Comparison of ENCODE assay signal across 20 cellular contexts in genomic region chr14:30243805-30244204, GRCh38.
DNase-seq lines count a peak whose midpoint lies in the region; ATAC-seq, FAIRE-seq and TF ChIP-seq lines count a peak whose summit lies in the region.
"Had no signal": no experiment of that assay in that cellular context is flagged by ENCODE, and none has a peak within 500 bp of the region (broad histone marks: within the 10 kb centered on the region; RNA-seq: fewer than 3 reads in every experiment).

No MANE protein-coding gene starts in this region.

- no peak overlapping the region for H3K9ac ChIP-seq in astrocyte (ENCODE audit: low read length)

- no peak overlapping the region for H3K27ac Mint-ChIP-seq in astrocyte (ENCODE audit: unreplicated experiment)
- H3K27ac Mint-ChIP-seq: activated CD4-positive, alpha-beta T cell treated with anti-CD3 and anti-CD28 coated beads, Interleukin-2, amount 10 ng/mL, durations not matched to agents 24 days and 14 days; activated naive CD8-positive, alpha-beta T cell treated with anti-CD3 and anti-CD28 coated beads for 36 hours; IgD-negative memory B cell had no signal

- no peak overlapping the region for H2AFZ ChIP-seq in astrocyte (ENCODE audit: low read depth, low read length)

- TF ChIP-seq CTCF in astrocyte (IDR thresholded peaks at IDR 0.05; ENCODE audit: insufficient read depth, low read depth, low read length): no peak

- no peaks in the 10 kb centered on the region for H3K27me3 ChIP-seq in astrocyte (ENCODE audit: insufficient read depth, low read length)
- H3K27me3 ChIP-seq: SJSA1, thyroid gland had no signal

- no peak overlapping the region for H3K4me2 ChIP-seq in astrocyte (ENCODE audit: low read length)
- H3K4me2 ChIP-seq: A549 had no signal

- FAIRE-seq in astrocyte (lab: Jason Lieb, UNC): no peak
- FAIRE-seq: A549 had no signal

- ATAC-seq in HG02759 (IDR thresholded peaks at IDR 0.05; ENCODE audit: unreplicated experiment) (no peak), GM19463 (IDR thresholded peaks at IDR 0.05; ENCODE audit: unreplicated experiment) (no peak)
- ATAC-seq: A549 had no signal

- H3K9me3 Mint-ChIP-seq in astrocyte (ENCODE audit: unreplicated experiment): no peaks in the 10 kb centered on the region
- H3K9me3 Mint-ChIP-seq: activated CD4-positive, alpha-beta T cell treated with anti-CD3 and anti-CD28 coated beads, Interleukin-2, amount 10 ng/mL, durations not matched to agents 24 days and 14 days; activated naive CD8-positive, alpha-beta T cell treated with anti-CD3 and anti-CD28 coated beads for 36 hours; neural crest cell had no signal

- no peaks in the 10 kb centered on the region for H3K9me3 ChIP-seq in astrocyte (ENCODE audit: insufficient read depth, low read depth, low read length)
- H3K9me3 ChIP-seq: A549, SJSA1, thyroid gland had no signal

- no peak overlapping the region for H3K4me3 Mint-ChIP-seq in astrocyte (ENCODE audit: unreplicated experiment)
- H3K4me3 Mint-ChIP-seq: activated CD4-positive, alpha-beta T cell treated with anti-CD3 and anti-CD28 coated beads, Interleukin-2, amount 10 ng/mL, durations not matched to agents 24 days and 14 days; activated naive CD8-positive, alpha-beta T cell treated with anti-CD3 and anti-CD28 coated beads for 36 hours; neural crest cell had no signal

- H3K79me2 ChIP-seq in astrocyte (ENCODE audit: insufficient read depth, low read length): no peaks in the 10 kb centered on the region

- DNase-seq in A172 (ENCODE audit: low spot score) (peak; percentile 26), HCEC 1CT (peak; percentile 91), astrocyte (ENCODE audit: low read depth) (peak; percentile 47), fibroblast of the conjunctiva (ENCODE audit: low read depth) (peak; percentile 27), GF-D8 (lab: John Stamatoyannopoulos, UW) (no peak)
- DNase-seq in stimulated activated CD4-positive, alpha-beta T cell treated with anti-CD3 and anti-CD28 coated beads, Interleukin-4, amount 100 ng/mL, for 4 hours: no peak
- DNase-seq: activated CD4-positive, alpha-beta T cell treated with anti-CD3 and anti-CD28 coated beads, Interleukin-2, amount 10 ng/mL, durations not matched to agents 24 days and 14 days; activated naive CD8-positive, alpha-beta T cell treated with anti-CD3 and anti-CD28 coated beads for 36 hours; activated T-cell treated with anti-CD3 and anti-CD28 coated beads, Interleukin-2, amount 50 U/mL, for 1 hour; dermis blood vessel endothelial cell; mesendoderm; NCI-H1105; stimulated activated CD4-positive, alpha-beta T cell treated with anti-CD3 and anti-CD28 coated beads, Interleukin-2, amount 100 ng/mL, for 24 hours; thyroid gland had no signal

- H3K4me1 Mint-ChIP-seq in astrocyte (ENCODE audit: low read depth, unreplicated experiment): peaks cover 2% of the 10 kb centered on the region
- H3K4me1 Mint-ChIP-seq: activated CD4-positive, alpha-beta T cell treated with anti-CD3 and anti-CD28 coated beads, Interleukin-2, amount 10 ng/mL, durations not matched to agents 24 days and 14 days; activated naive CD8-positive, alpha-beta T cell treated with anti-CD3 and anti-CD28 coated beads for 36 hours; IgD-negative memory B cell had no signal

- peaks cover 3% of the 10 kb centered on the region for H3K4me1 ChIP-seq in astrocyte (ENCODE audit: insufficient read depth, low read length)
- H3K4me1 ChIP-seq: A549, SJSA1 had no signal

- H3K36me3 ChIP-seq in astrocyte (ENCODE audit: insufficient read depth, low read length): no peaks in the 10 kb centered on the region
- H3K36me3 ChIP-seq: SJSA1, thyroid gland had no signal

- H3K4me3 ChIP-seq in astrocyte (ENCODE audit: insufficient read depth, low read depth, low read length): no peak overlapping the region
- H3K4me3 ChIP-seq: A549, SJSA1, thyroid gland had no signal

- no peak overlapping the region for H3K27ac ChIP-seq in astrocyte (ENCODE audit: low read depth, low read length)
- H3K27ac ChIP-seq: A549, SJSA1, thyroid gland had no signal

- no peaks in the 10 kb centered on the region for H3K36me3 Mint-ChIP-seq in astrocyte (ENCODE audit: low read depth, unreplicated experiment)
- H3K36me3 Mint-ChIP-seq: activated naive CD8-positive, alpha-beta T cell treated with anti-CD3 and anti-CD28 coated beads for 36 hours; IgD-negative memory B cell had no signal

- no peaks in the 10 kb centered on the region for H4K20me1 ChIP-seq in astrocyte (ENCODE audit: insufficient read depth, low read length)

- H3K27me3 Mint-ChIP-seq in astrocyte (ENCODE audit: low read depth, unreplicated experiment): peaks cover 4% of the 10 kb centered on the region
- H3K27me3 Mint-ChIP-seq: activated CD4-positive, alpha-beta T cell treated with anti-CD3 and anti-CD28 coated beads, Interleukin-2, amount 10 ng/mL, durations not matched to agents 24 days and 14 days had no signal

Comparison
In these comparisons a context has a peak if more than half of its experiments do, and no peak if none do; other contexts are left out.
1. DNase-seq: peak in A172 (single experiment), HCEC 1CT (single experiment), astrocyte (single experiment) and fibroblast of the conjunctiva (single experiment); none in GF-D8 (single experiment) and stimulated activated CD4-positive, alpha-beta T cell treated with anti-CD3 and anti-CD28 coated beads, Interleukin-4, amount 100 ng/mL, for 4 hours (0 of 2).